20 cellular contexts compared by ENCODE assay signal in the genomic region with DNA sequence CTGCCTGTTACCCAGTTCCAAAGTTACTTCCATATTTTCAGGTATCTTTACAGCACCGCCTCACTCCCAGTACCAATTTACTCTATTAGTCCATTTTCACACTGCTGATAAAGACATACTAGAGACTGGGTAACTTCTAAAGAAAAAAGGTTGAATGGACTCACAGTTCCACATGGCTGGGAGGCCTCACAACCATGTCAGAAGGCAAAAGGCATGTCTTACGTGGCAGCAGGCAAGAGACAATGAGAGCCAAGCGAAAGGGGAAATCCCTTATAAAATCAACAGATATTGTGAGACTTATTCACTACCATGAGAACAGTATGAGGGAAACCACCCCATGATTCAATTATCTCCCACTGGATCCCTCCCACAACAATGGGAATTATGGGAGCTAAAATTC. TPM values are rescaled to one million over a fixed set of nuclear protein-coding genes. Genes with fewer than 3 reads are reported as not detected.
DNase-seq lines count a peak whose midpoint lies in the region; ATAC-seq and TF ChIP-seq lines count a peak whose summit lies in the region.
"Had no signal": no experiment of that assay in that cellular context is flagged by ENCODE, and none has a peak within 500 bp of the region (broad histone marks: within the 10 kb centered on the region; RNA-seq: fewer than 3 reads in every experiment).

No MANE protein-coding gene starts in this region.

- no peak overlapping the region for H3K4me2 ChIP-seq in BLaER1
- H3K4me2 ChIP-seq: BLaER1 treated with 17β-estradiol and CSF1 and Interleukin-3, amounts not matched to agents 10 nM and 100 nM had no signal

- ATAC-seq in stimulated activated effector memory CD8-positive, alpha-beta T cell treated with anti-CD3 and anti-CD28 coated beads, Interleukin-12 subunit alpha, Interleukin-12 subunit beta, amount 100 ng/mL, for 72 hours: no peak
- ATAC-seq: CD8-positive, alpha-beta T cell; HCT116; HepG2 had no signal

- H3K4me3 ChIP-seq in BLaER1: 0 out of 2 replicates have a peak overlapping the region, but pooled peaks have one; percentile 23
- H3K4me3 ChIP-seq in endodermal cell (ENCODE audit: low read length): peak overlapping the region; percentile 45

- peaks cover 6% of the 10 kb centered on the region for H3K9me3 Mint-ChIP-seq in activated naive CD4-positive, alpha-beta T cell treated with anti-CD3 and anti-CD28 coated beads, Interleukin-2, amount 50 U/mL, for 24 hours
- peaks cover 9% of the 10 kb centered on the region for H3K9me3 Mint-ChIP-seq in activated naive CD4-positive, alpha-beta T cell treated with anti-CD3 and anti-CD28 coated beads for 36 hours
- H3K9me3 Mint-ChIP-seq in endodermal cell: peaks cover 44% of the 10 kb centered on the region
- H3K9me3 Mint-ChIP-seq in stimulated activated effector memory CD8-positive, alpha-beta T cell treated with anti-CD3 and anti-CD28 coated beads, Interleukin-12 subunit alpha, Interleukin-12 subunit beta, amount 100 ng/mL, for 72 hours: no peaks in the 10 kb centered on the region

- H3K4me1 ChIP-seq in BLaER1 (no peaks in the 10 kb centered on the region), endodermal cell (ENCODE audit: control insufficient read depth, insufficient read depth, low read length) (no peaks in the 10 kb centered on the region)

- H3K9ac ChIP-seq in BLaER1 (no peak overlapping the region), endodermal cell (ENCODE audit: extremely low read depth, low read length, poor library complexity, severe bottlenecking) (no peak overlapping the region)
- H3K9ac ChIP-seq: BLaER1 treated with 17β-estradiol and CSF1 and Interleukin-3, amounts not matched to agents 10 nM and 100 nM had no signal

- CTCF ChIA-PET in activated naive CD4-positive, alpha-beta T cell treated with anti-CD3 and anti-CD28 coated beads for 36 hours (lab: Charles Lee): no interaction called here

- H3K9me3 ChIP-seq in BLaER1 (peaks cover 32% of the 10 kb centered on the region), endodermal cell (ENCODE audit: control insufficient read depth, low read length) (peaks cover 34% of the 10 kb centered on the region)

- H3K27me3 ChIP-seq in BLaER1 (no peaks in the 10 kb centered on the region), endodermal cell (ENCODE audit: control insufficient read depth, insufficient read depth, low read length, poor library complexity, severe bottlenecking) (no peaks in the 10 kb centered on the region)
- H3K27me3 ChIP-seq: BLaER1 treated with 17β-estradiol and CSF1 and Interleukin-3, amounts not matched to agents 10 nM and 100 nM had no signal

- H3K36me3 Mint-ChIP-seq in activated naive CD4-positive, alpha-beta T cell treated with anti-CD3 and anti-CD28 coated beads, Interleukin-2, amount 50 U/mL, for 24 hours: peaks cover 14% of the 10 kb centered on the region
- H3K36me3 Mint-ChIP-seq in activated naive CD4-positive, alpha-beta T cell treated with anti-CD3 and anti-CD28 coated beads for 36 hours (ENCODE audit: low read depth): peaks cover 17% of the 10 kb centered on the region
- peaks cover 49% of the 10 kb centered on the region for H3K36me3 Mint-ChIP-seq in endodermal cell (ENCODE audit: low read depth)
- peaks cover 3% of the 10 kb centered on the region for H3K36me3 Mint-ChIP-seq in stimulated activated effector memory CD8-positive, alpha-beta T cell treated with anti-CD3 and anti-CD28 coated beads, Interleukin-12 subunit alpha, Interleukin-12 subunit beta, amount 100 ng/mL, for 72 hours

- 95 to 100% methylated on average over 1 to 3 of the region's 3 CpGs for whole genome bisulfite sequencing in endodermal cell (ENCODE audit: insufficient coverage in 1 of 2, insufficient read length in 1 of 2), 2 experiments

- H3K27ac ChIP-seq in BLaER1 (no peak overlapping the region), endodermal cell (ENCODE audit: low read depth, low read length) (no peak overlapping the region), caudate nucleus (ENCODE audit: low read depth, low read length) (no peak overlapping the region)
- H3K27ac ChIP-seq: BLaER1 treated with 17β-estradiol and CSF1 and Interleukin-3, amounts not matched to agents 10 nM and 100 nM had no signal

- intact Hi-C loops in activated naive CD4-positive, alpha-beta T cell treated with anti-CD3 and anti-CD28 coated beads for 36 hours (cut with micrococcal nuclease): no loop called here

- H3K4me3 Mint-ChIP-seq in activated naive CD4-positive, alpha-beta T cell treated with anti-CD3 and anti-CD28 coated beads, Interleukin-2, amount 50 U/mL, for 24 hours: no peak overlapping the region
- H3K4me3 Mint-ChIP-seq in activated naive CD4-positive, alpha-beta T cell treated with anti-CD3 and anti-CD28 coated beads for 36 hours: no peak overlapping the region
- H3K4me3 Mint-ChIP-seq in endodermal cell: no peak overlapping the region
- no peak overlapping the region for H3K4me3 Mint-ChIP-seq in stimulated activated effector memory CD8-positive, alpha-beta T cell treated with anti-CD3 and anti-CD28 coated beads, Interleukin-12 subunit alpha, Interleukin-12 subunit beta, amount 100 ng/mL, for 72 hours
- H3K4me3 Mint-ChIP-seq: CD8-positive, alpha-beta T cell; HFFc6; IgD-negative memory B cell had no signal

- no peak for TF ChIP-seq CTCF in endodermal cell (conservative IDR thresholded peaks at IDR 0.05)

- H3K4me1 Mint-ChIP-seq in activated naive CD4-positive, alpha-beta T cell treated with anti-CD3 and anti-CD28 coated beads, Interleukin-2, amount 50 U/mL, for 24 hours: peaks cover 41% of the 10 kb centered on the region
- peaks cover 19% of the 10 kb centered on the region for H3K4me1 Mint-ChIP-seq in activated naive CD4-positive, alpha-beta T cell treated with anti-CD3 and anti-CD28 coated beads for 36 hours (ENCODE audit: low read depth)
- H3K4me1 Mint-ChIP-seq in endodermal cell: no peaks in the 10 kb centered on the region
- peaks cover 25% of the 10 kb centered on the region for H3K4me1 Mint-ChIP-seq in stimulated activated effector memory CD8-positive, alpha-beta T cell treated with anti-CD3 and anti-CD28 coated beads, Interleukin-12 subunit alpha, Interleukin-12 subunit beta, amount 100 ng/mL, for 72 hours

- no peaks in the 10 kb centered on the region for H3K27me3 Mint-ChIP-seq in activated naive CD4-positive, alpha-beta T cell treated with anti-CD3 and anti-CD28 coated beads, Interleukin-2, amount 50 U/mL, for 24 hours
- no peaks in the 10 kb centered on the region for H3K27me3 Mint-ChIP-seq in activated naive CD4-positive, alpha-beta T cell treated with anti-CD3 and anti-CD28 coated beads for 36 hours (ENCODE audit: low read depth)
- H3K27me3 Mint-ChIP-seq in endodermal cell (ENCODE audit: insufficient read depth): no peaks in the 10 kb centered on the region
- H3K27me3 Mint-ChIP-seq: IgD-negative memory B cell had no signal

- H3K36me3 ChIP-seq in BLaER1: peaks cover 40% of the 10 kb centered on the region
- peaks cover 33% of the 10 kb centered on the region for H3K36me3 ChIP-seq in endodermal cell (ENCODE audit: control insufficient read depth, insufficient read depth, low read length)

- no peak for DNase-seq in activated naive CD4-positive, alpha-beta T cell treated with anti-CD3 and anti-CD28 coated beads for 36 hours
- DNase-seq in endodermal cell: no peak
- DNase-seq in stimulated activated effector memory CD8-positive, alpha-beta T cell treated with anti-CD3 and anti-CD28 coated beads, Interleukin-12 subunit alpha, Interleukin-12 subunit beta, amount 100 ng/mL, for 72 hours (ENCODE audit: low spot score in 2 of 2): no peak
- DNase-seq in COLO668 (lab: John Stamatoyannopoulos, UW; ENCODE audit: unreplicated experiment): no peak
- no peak for DNase-seq in GM19240 (ENCODE audit: insufficient read length, low spot score)
- DNase-seq in caudate nucleus (lab: John Stamatoyannopoulos, UW): no peak
- DNase-seq: 8988T; CD8-positive, alpha-beta T cell; COR-L47; DMS 273 treated with DMSO at 0.1 percent for 48 hours; DMS53; GOT3; H7; HFFc6 had no signal

- peaks cover 35% of the 10 kb centered on the region for H4K20me1 ChIP-seq in BLaER1

- peak overlapping the region; percentile 13 for H3K27ac Mint-ChIP-seq in activated naive CD4-positive, alpha-beta T cell treated with anti-CD3 and anti-CD28 coated beads, Interleukin-2, amount 50 U/mL, for 24 hours
- no peak overlapping the region for H3K27ac Mint-ChIP-seq in activated naive CD4-positive, alpha-beta T cell treated with anti-CD3 and anti-CD28 coated beads for 36 hours
- H3K27ac Mint-ChIP-seq in endodermal cell: no peak overlapping the region
- H3K27ac Mint-ChIP-seq in stimulated activated effector memory CD8-positive, alpha-beta T cell treated with anti-CD3 and anti-CD28 coated beads, Interleukin-12 subunit alpha, Interleukin-12 subunit beta, amount 100 ng/mL, for 72 hours: peak overlapping the region; percentile 6
- H3K27ac Mint-ChIP-seq: CD8-positive, alpha-beta T cell; HFFc6; IgD-negative memory B cell had no signal

RNA-seq across cellular contexts. Expression of gene AREL1, which starts 9.8 kb away (rescaled TPM):
- total RNA-seq in activated naive CD4-positive, alpha-beta T cell treated with anti-CD3 and anti-CD28 coated beads for 36 hours: 10 to 100 TPM; 29.1 to 29.5 TPM
- total RNA-seq in endodermal cell: 10 to 100 TPM; 36.5 to 39.0 TPM
- polyA plus RNA-seq in endodermal cell (2013, experiment 1 of 2): 32.7 TPM
- polyA plus RNA-seq in endodermal cell (2013, experiment 2 of 2): 32.5 TPM

RNA-seq across cellular contexts. Expression of gene FCF1, which starts 9.9 kb away (rescaled TPM):
- total RNA-seq in activated naive CD4-positive, alpha-beta T cell treated with anti-CD3 and anti-CD28 coated beads for 36 hours: 10 to 100 TPM; 83.8 to 87.5 TPM
- 10 to 100 TPM; 68.4 to 71.3 TPM for total RNA-seq in endodermal cell
- 54.7 TPM for polyA plus RNA-seq in endodermal cell (2013, experiment 1 of 2)
- 52.4 TPM for polyA plus RNA-seq in endodermal cell (2013, experiment 2 of 2)

Comparison
In these comparisons a context has a peak if more than half of its experiments do, and no peak if none do; other contexts are left out.
1. H3K27ac Mint-ChIP-seq: peak in activated naive CD4-positive, alpha-beta T cell treated with anti-CD3 and anti-CD28 coated beads, Interleukin-2, amount 50 U/mL, for 24 hours (single experiment) and stimulated activated effector memory CD8-positive, alpha-beta T cell treated with anti-CD3 and anti-CD28 coated beads, Interleukin-12 subunit alpha, Interleukin-12 subunit beta, amount 100 ng/mL, for 72 hours (single experiment); none in activated naive CD4-positive, alpha-beta T cell treated with anti-CD3 and anti-CD28 coated beads for 36 hours (single experiment) and endodermal cell (single experiment).